8 cellular contexts compared by ENCODE assay signal in the genomic region with DNA sequence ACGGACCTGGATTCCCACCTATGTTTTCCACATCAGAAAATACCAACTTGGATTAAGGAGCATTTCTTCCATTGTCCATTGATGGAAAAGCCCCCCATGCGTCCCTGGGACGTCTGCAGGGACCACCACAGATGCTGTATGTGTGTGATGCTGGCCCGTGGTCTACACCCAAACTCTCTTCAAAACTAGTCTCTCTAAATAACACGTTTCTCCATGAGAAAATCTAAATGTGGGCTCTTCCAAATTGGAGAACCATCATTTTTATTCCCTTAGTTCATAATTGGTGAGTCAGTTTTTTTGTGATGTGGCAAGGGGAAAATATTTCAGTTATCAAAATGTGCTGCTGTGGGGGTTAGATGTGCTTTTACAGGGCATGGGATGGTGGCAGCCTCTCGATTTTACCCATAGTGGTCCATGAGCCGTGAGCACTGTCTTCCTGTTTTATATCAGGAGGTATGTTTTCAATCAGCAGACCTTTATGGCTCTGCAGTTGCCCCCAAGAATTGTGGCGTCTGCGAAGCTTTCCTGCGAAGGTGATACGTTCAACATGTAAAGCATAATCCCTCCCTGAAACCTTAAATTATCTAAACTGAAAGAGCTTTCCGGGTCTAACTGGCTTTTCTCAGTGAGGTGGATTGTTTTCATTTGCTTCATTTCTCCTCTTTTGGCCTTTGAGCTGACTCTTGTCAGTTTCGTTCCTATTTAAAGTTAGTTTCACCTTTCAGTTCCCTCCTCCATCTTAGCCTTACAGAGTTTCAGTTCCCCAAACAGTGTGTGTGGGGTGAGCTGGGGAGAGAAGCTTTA.
DNase-seq lines count a peak whose midpoint lies in the region; ATAC-seq, FAIRE-seq and TF ChIP-seq lines count a peak whose summit lies in the region.

No MANE protein-coding gene starts in this region.

- H3K4me3 Mint-ChIP-seq in T-helper 1 cell treated with Interleukin-12 subunit alpha and Interleukin-12 subunit beta and Interleukin-4 antibody, amounts not matched to agents 30 μg/mL and 1 μg/mL, for 36 hours: peak overlapping the region; percentile 67
- peak overlapping the region; percentile 82 for H3K4me3 Mint-ChIP-seq in natural killer cell

- no peak for TF ChIP-seq CTCF in natural killer cell (IDR thresholded peaks at IDR 0.05)
- TF ChIP-seq CTCF in D721Med (IDR thresholded peaks at IDR 0.05; ENCODE audit: insufficient read depth, missing control alignments): no peak

- intact Hi-C loops in natural killer cell (cut with micrococcal nuclease): no loop called here

- TF ChIP-seq POLR2A in H54 (IDR thresholded peaks at IDR 0.05; ENCODE audit: low read depth, low read length): no peak

- peaks cover 26% of the 10 kb centered on the region for H3K36me3 Mint-ChIP-seq in T-helper 1 cell treated with Interleukin-12 subunit alpha and Interleukin-12 subunit beta and Interleukin-4 antibody, amounts not matched to agents 30 μg/mL and 1 μg/mL, for 36 hours (ENCODE audit: low read depth)
- no peaks in the 10 kb centered on the region for H3K36me3 Mint-ChIP-seq in natural killer cell

- DNase-seq in natural killer cell (no peak), D721Med (ENCODE audit: insufficient read length, low spot score) (no peak), dermis blood vessel endothelial cell (no peak), H54 (ENCODE audit: insufficient read length, low spot score) (no peak)

- H3K27me3 Mint-ChIP-seq in T-helper 1 cell treated with Interleukin-12 subunit alpha and Interleukin-12 subunit beta and Interleukin-4 antibody, amounts not matched to agents 30 μg/mL and 1 μg/mL, for 36 hours (ENCODE audit: low read depth): peaks cover 13% of the 10 kb centered on the region
- H3K27me3 Mint-ChIP-seq in natural killer cell (ENCODE audit: low read depth in 2 of 2): no peaks in the 10 kb centered on the region

- H3K4me1 Mint-ChIP-seq in T-helper 1 cell treated with Interleukin-12 subunit alpha and Interleukin-12 subunit beta and Interleukin-4 antibody, amounts not matched to agents 30 μg/mL and 1 μg/mL, for 36 hours (ENCODE audit: low read depth): peaks cover 38% of the 10 kb centered on the region
- peaks cover 23 to 29% of the 10 kb centered on the region in 2 donors for H3K4me1 Mint-ChIP-seq in natural killer cell

- peak overlapping the region; percentile 97 for H3K27ac Mint-ChIP-seq in T-helper 1 cell treated with Interleukin-12 subunit alpha and Interleukin-12 subunit beta and Interleukin-4 antibody, amounts not matched to agents 30 μg/mL and 1 μg/mL, for 36 hours
- peak overlapping the region; percentile 94 for H3K27ac Mint-ChIP-seq in natural killer cell

- H3K9me3 Mint-ChIP-seq in T-helper 1 cell treated with Interleukin-12 subunit alpha and Interleukin-12 subunit beta and Interleukin-4 antibody, amounts not matched to agents 30 μg/mL and 1 μg/mL, for 36 hours: peaks cover 15% of the 10 kb centered on the region
- H3K9me3 Mint-ChIP-seq in natural killer cell: no peaks in the 10 kb centered on the region

- FAIRE-seq in D721Med (lab: Jason Lieb, UNC) (no peak), H54 (lab: Jason Lieb, UNC) (no peak)

- ATAC-seq in GM18907 (IDR thresholded peaks at IDR 0.05; ENCODE audit: unreplicated experiment) (peak; percentile 97), HG02970 (IDR thresholded peaks at IDR 0.05; ENCODE audit: low FRiP score, unreplicated experiment) (peak; percentile 98), natural killer cell (peak; percentile 75 to 86 (median 84)), SK-N-SH treated with all-trans-retinoic acid at 6 μM for 48 hours (no peak)

TF ChIP-seq in SK-N-SH treated with all-trans-retinoic acid at 6 μM for 48 hours, 23 proteins besides CTCF, POLR2A, EP300 and RAD21:
- TF ChIP-seq ZFP3 (CRISPR knock-in tag; IDR thresholded peaks at IDR 0.05) (no peak), BACH2 (CRISPR knock-in tag; IDR thresholded peaks at IDR 0.05; ENCODE audit: borderline replicate concordance) (no peak), ZFP30 (CRISPR knock-in tag; IDR thresholded peaks at IDR 0.05) (no peak), GLIS3 (CRISPR knock-in tag; IDR thresholded peaks at IDR 0.05) (no peak), ZC3H10 (CRISPR knock-in tag; IDR thresholded peaks at IDR 0.05) (no peak), PPARA (CRISPR knock-in tag; IDR thresholded peaks at IDR 0.05; ENCODE audit: borderline replicate concordance) (no peak), TSHZ2 (CRISPR knock-in tag; IDR thresholded peaks at IDR 0.05) (no peak), ZNF70 (CRISPR knock-in tag; IDR thresholded peaks at IDR 0.05) (no peak), ESRRG (CRISPR knock-in tag; IDR thresholded peaks at IDR 0.05) (no peak), SNAI2 (CRISPR knock-in tag; IDR thresholded peaks at IDR 0.05) (no peak)
- TF ChIP-seq, protein P1, sequence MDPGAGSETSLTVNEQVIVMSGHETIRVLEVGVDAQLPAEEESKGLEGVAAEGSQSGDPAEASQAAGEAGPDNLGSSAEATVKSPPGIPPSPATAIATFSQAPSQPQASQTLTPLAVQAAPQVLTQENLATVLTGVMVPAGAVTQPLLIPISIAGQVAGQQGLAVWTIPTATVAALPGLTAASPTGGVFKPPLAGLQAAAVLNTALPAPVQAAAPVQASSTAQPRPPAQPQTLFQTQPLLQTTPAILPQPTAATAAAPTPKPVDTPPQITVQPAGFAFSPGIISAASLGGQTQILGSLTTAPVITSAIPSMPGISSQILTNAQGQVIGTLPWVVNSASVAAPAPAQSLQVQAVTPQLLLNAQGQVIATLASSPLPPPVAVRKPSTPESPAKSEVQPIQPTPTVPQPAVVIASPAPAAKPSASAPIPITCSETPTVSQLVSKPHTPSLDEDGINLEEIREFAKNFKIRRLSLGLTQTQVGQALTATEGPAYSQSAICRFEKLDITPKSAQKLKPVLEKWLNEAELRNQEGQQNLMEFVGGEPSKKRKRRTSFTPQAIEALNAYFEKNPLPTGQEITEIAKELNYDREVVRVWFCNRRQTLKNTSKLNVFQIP (CRISPR knock-in tag; IDR thresholded peaks at IDR 0.05; ENCODE audit: borderline replicate concordance, low read depth): no peak
- TF ChIP-seq, protein P2, sequence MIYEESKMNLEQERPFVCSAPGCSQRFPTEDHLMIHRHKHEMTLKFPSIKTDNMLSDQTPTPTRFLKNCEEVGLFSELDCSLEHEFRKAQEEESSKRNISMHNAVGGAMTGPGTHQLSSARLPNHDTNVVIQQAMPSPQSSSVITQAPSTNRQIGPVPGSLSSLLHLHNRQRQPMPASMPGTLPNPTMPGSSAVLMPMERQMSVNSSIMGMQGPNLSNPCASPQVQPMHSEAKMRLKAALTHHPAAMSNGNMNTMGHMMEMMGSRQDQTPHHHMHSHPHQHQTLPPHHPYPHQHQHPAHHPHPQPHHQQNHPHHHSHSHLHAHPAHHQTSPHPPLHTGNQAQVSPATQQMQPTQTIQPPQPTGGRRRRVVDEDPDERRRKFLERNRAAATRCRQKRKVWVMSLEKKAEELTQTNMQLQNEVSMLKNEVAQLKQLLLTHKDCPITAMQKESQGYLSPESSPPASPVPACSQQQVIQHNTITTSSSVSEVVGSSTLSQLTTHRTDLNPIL (CRISPR knock-in tag; IDR thresholded peaks at IDR 0.05; ENCODE audit: low read depth): no peak
